11 cellular contexts compared by ENCODE assay signal in the genomic region with DNA sequence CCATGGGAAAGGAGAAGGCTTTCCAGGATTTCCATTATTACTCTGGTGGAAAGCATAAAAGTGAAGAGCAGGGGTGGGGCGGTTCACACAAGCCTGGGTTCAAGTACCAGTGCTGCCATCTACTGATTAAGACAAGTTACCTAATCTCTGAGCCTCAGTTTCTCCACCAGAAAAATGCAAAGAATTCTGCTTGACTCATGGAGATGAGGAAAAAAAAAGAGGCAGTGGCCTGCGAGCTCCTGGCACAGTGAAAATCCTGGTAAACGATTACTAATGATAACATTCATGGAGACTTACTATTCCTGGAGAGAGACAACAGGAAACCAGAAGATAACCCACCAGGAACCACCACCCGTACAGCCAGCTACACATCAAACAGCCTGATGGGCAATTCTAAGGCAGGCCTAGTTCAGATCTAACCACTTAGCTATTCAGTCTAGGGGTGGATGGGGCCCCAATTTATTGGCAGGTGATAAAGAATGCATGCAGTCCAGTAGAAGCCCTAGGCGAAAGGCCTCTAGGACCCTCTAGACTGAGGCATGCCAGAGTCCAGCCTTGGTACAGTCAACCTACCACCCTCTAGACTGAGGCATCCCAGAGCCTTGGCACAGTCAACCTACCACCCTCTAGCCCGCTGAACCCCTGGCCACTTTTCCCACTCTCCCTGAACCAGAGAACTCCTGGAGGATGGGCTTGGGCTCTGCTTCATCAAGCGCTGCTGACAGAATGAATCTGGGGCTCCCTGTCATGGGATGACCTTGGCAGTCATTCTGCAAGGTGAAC. TPM values are rescaled to one million over a fixed set of nuclear protein-coding genes. Genes with fewer than 3 reads are reported as not detected.
DNase-seq lines count a peak whose midpoint lies in the region; ATAC-seq and TF ChIP-seq lines count a peak whose summit lies in the region.
"Had no signal": no experiment of that assay in that cellular context is flagged by ENCODE, and none has a peak within 500 bp of the region (broad histone marks: within the 10 kb centered on the region; RNA-seq: fewer than 3 reads in every experiment).

No MANE protein-coding gene starts in this region.

- H3K36me3 ChIP-seq in cardiac muscle cell (peaks cover 24% of the 10 kb centered on the region), duodenal mucosa (ENCODE audit: control insufficient read depth in 1 of 2, insufficient read depth in 2 of 2, low read length in 2 of 2) (peaks cover 12 to 39% of the 10 kb centered on the region in 2 donors), mesodermal cell (ENCODE audit: control insufficient read depth, insufficient read depth, low read length) (peaks cover 61% of the 10 kb centered on the region), upper lobe of right lung (peaks cover 45% of the 10 kb centered on the region)

- intact Hi-C loops in left ventricle myocardium superior (cut with micrococcal nuclease): no loop called here
- intact Hi-C loops in upper lobe of right lung (cut with DNase I): loop anchor here (5.0 to 10.0 kb wide), 2 partner anchors 59 to 93 kb away; no protein-coding TSS in a partner anchor

- H3K9ac ChIP-seq in duodenal mucosa (ENCODE audit: low read depth in 1 of 2, low read length in 2 of 2): peak overlapping the region in 1 of 2 donors; percentile 30

- H3K9me3 Mint-ChIP-seq in activated naive CD4-positive, alpha-beta T cell treated with anti-CD3 and anti-CD28 coated beads, Interleukin-2, amount 10 ng/mL, durations not matched to agents 7 days and 5 days: no peaks in the 10 kb centered on the region
- H3K9me3 Mint-ChIP-seq: activated T-helper 1 cell treated with anti-CD3 and anti-CD28 coated beads, Interleukin-12 subunit alpha, Interleukin-12 subunit beta, Interleukin-2, Interleukin-4 antibody, amounts not matched to agents 30 ng/mL and 10 ng/mL and 1 ng/mL, durations not matched to agents 14 hours and 24 hours and 36 hours; memory B cell had no signal

- H3K9me3 ChIP-seq in cardiac muscle cell (ENCODE audit: low read depth): no peaks in the 10 kb centered on the region
- no peaks in the 10 kb centered on the region for H3K9me3 ChIP-seq in duodenal mucosa (ENCODE audit: control insufficient read depth in 1 of 2, low read length in 2 of 2)
- no peaks in the 10 kb centered on the region for H3K9me3 ChIP-seq in mesodermal cell (ENCODE audit: control insufficient read depth, low read length)
- H3K9me3 ChIP-seq in upper lobe of right lung: no peaks in the 10 kb centered on the region

- H3K27ac ChIP-seq in cardiac muscle cell (no peak overlapping the region), duodenal mucosa (ENCODE audit: low read depth, low read length) (no peak overlapping the region), mesodermal cell (ENCODE audit: low read depth, low read length, severe bottlenecking) (peak overlapping the region; percentile 100), upper lobe of right lung (peak overlapping the region; percentile 97)

- 63 to 73% methylated on average over 3 of the region's 7 CpGs for WGBS in mesodermal cell (ENCODE audit: insufficient coverage in 2 of 2), 2 experiments

- CTCF ChIA-PET in activated naive CD4-positive, alpha-beta T cell treated with anti-CD3 and anti-CD28 coated beads, Interleukin-2, amount 10 ng/mL, durations not matched to agents 7 days and 5 days (lab: Charles Lee): interaction anchor here (1.3 kb wide), 1 partner anchor 159 kb away, joined by 5 read pairs; no protein-coding TSS in a partner anchor

- H3K4me1 ChIP-seq in cardiac muscle cell (ENCODE audit: low read depth) (peaks cover 42% of the 10 kb centered on the region), duodenal mucosa (ENCODE audit: control insufficient read depth in 1 of 2, insufficient read depth in 2 of 2, low read length in 2 of 2) (peaks cover 65 to 69% of the 10 kb centered on the region in 2 donors), mesodermal cell (ENCODE audit: control insufficient read depth, insufficient read depth, low read length, poor library complexity, severe bottlenecking) (peaks cover 66% of the 10 kb centered on the region), upper lobe of right lung (peaks cover 59% of the 10 kb centered on the region)

- H3K27me3 ChIP-seq in cardiac muscle cell (no peaks in the 10 kb centered on the region), duodenal mucosa (ENCODE audit: control insufficient read depth in 1 of 2, insufficient read depth in 2 of 2, low read length in 2 of 2) (peaks cover 1 to 3% of the 10 kb centered on the region in 2 donors), upper lobe of right lung (no peaks in the 10 kb centered on the region)

- H3K4me3 ChIP-seq in cardiac muscle cell (peak overlapping the region; percentile 45), duodenal mucosa (ENCODE audit: low read depth in 1 of 2, low read length in 2 of 2) (peak overlapping the region; percentile 22 to 73), mesodermal cell (ENCODE audit: extremely low read depth, insufficient read depth, low read length, poor library complexity, severe bottlenecking) (peak overlapping the region; percentile 78), upper lobe of right lung (peak overlapping the region; percentile 82)

- peaks cover 13% of the 10 kb centered on the region for H3K4me1 Mint-ChIP-seq in activated naive CD4-positive, alpha-beta T cell treated with anti-CD3 and anti-CD28 coated beads, Interleukin-2, amount 10 ng/mL, durations not matched to agents 7 days and 5 days

- DNase-seq in cardiac muscle cell (ENCODE audit: low read depth in 1 of 2, low spot score in 1 of 2) (peak in 1 of 2 donors; percentile 35), left ventricle myocardium superior (no peak), upper lobe of right lung (peak; percentile 36), SW480 (ENCODE audit: low spot score) (no peak)
- DNase-seq in activated T-cell treated with anti-CD3 and anti-CD28 coated beads, Interleukin-2, amount 50 U/mL, for 48 hours: no peak
- DNase-seq in activated naive CD4-positive, alpha-beta T cell treated with anti-CD3 and anti-CD28 coated beads, Interleukin-2, amount 10 ng/mL, durations not matched to agents 7 days and 5 days: no peak
- DNase-seq: stimulated activated naive CD4-positive, alpha-beta T cell treated with Interleukin-2 at 50 U/mL for 16 hours had no signal

- H3K27me3 Mint-ChIP-seq in activated naive CD4-positive, alpha-beta T cell treated with anti-CD3 and anti-CD28 coated beads, Interleukin-2, amount 10 ng/mL, durations not matched to agents 7 days and 5 days: peaks cover 86% of the 10 kb centered on the region

- H3K4me3 Mint-ChIP-seq in activated naive CD4-positive, alpha-beta T cell treated with anti-CD3 and anti-CD28 coated beads, Interleukin-2, amount 10 ng/mL, durations not matched to agents 7 days and 5 days: no peak overlapping the region
- H3K4me3 Mint-ChIP-seq: activated T-helper 1 cell treated with anti-CD3 and anti-CD28 coated beads, Interleukin-12 subunit alpha, Interleukin-12 subunit beta, Interleukin-2, Interleukin-4 antibody, amounts not matched to agents 30 ng/mL and 10 ng/mL and 1 ng/mL, durations not matched to agents 14 hours and 24 hours and 36 hours; memory B cell had no signal

- H3K36me3 Mint-ChIP-seq in activated naive CD4-positive, alpha-beta T cell treated with anti-CD3 and anti-CD28 coated beads, Interleukin-2, amount 10 ng/mL, durations not matched to agents 7 days and 5 days: no peaks in the 10 kb centered on the region
- H3K36me3 Mint-ChIP-seq: memory B cell had no signal

- H3K27ac Mint-ChIP-seq in activated naive CD4-positive, alpha-beta T cell treated with anti-CD3 and anti-CD28 coated beads, Interleukin-2, amount 10 ng/mL, durations not matched to agents 7 days and 5 days: no peak overlapping the region
- H3K27ac Mint-ChIP-seq: activated T-helper 1 cell treated with anti-CD3 and anti-CD28 coated beads, Interleukin-12 subunit alpha, Interleukin-12 subunit beta, Interleukin-2, Interleukin-4 antibody, amounts not matched to agents 30 ng/mL and 10 ng/mL and 1 ng/mL, durations not matched to agents 14 hours and 24 hours and 36 hours; memory B cell had no signal

- ATAC-seq in left ventricle myocardium superior (no peak), upper lobe of right lung (no peak)

- TF ChIP-seq CTCF in cardiac muscle cell (IDR thresholded peaks at IDR 0.05; ENCODE audit: low read depth, low read length) (peak; percentile 12), upper lobe of right lung (IDR thresholded peaks at IDR 0.05) (peak; percentile 9)

RNA-seq across cellular contexts. Expression of a gene that starts 2.5 kb away (rescaled TPM):
- total RNA-seq in cardiac muscle cell (64.2 and 103 TPM in 2 replicates), left ventricle myocardium superior (53.9 TPM), upper lobe of right lung (119 TPM)
- 26.7 and 32.1 TPM in 2 replicates for polyA plus RNA-seq in cardiac muscle cell
- 59.7 TPM for polyA plus RNA-seq in mesodermal cell (2013, experiment 1 of 2)
- 50.8 TPM for polyA plus RNA-seq in mesodermal cell (2013, experiment 2 of 2)
- total RNA-seq: activated T-helper 1 cell treated with anti-CD3 and anti-CD28 coated beads, Interleukin-12 subunit alpha, Interleukin-12 subunit beta, Interleukin-2, Interleukin-4 antibody, amounts not matched to agents 30 ng/mL and 10 ng/mL and 1 ng/mL, durations not matched to agents 14 hours and 24 hours and 36 hours had no signal

Comparison
In these comparisons a context has a peak if more than half of its experiments do, and no peak if none do; other contexts are left out.
1. H3K27ac ChIP-seq: peak in mesodermal cell (single experiment) and upper lobe of right lung (single experiment); none in cardiac muscle cell (single experiment) and duodenal mucosa (single experiment).
2. Peak in every context shown above with its lines, with median percentiles within 50 percentile points of each other: H3K4me3 ChIP-seq.